8 cellular contexts compared by ENCODE assay signal in the genomic region with DNA sequence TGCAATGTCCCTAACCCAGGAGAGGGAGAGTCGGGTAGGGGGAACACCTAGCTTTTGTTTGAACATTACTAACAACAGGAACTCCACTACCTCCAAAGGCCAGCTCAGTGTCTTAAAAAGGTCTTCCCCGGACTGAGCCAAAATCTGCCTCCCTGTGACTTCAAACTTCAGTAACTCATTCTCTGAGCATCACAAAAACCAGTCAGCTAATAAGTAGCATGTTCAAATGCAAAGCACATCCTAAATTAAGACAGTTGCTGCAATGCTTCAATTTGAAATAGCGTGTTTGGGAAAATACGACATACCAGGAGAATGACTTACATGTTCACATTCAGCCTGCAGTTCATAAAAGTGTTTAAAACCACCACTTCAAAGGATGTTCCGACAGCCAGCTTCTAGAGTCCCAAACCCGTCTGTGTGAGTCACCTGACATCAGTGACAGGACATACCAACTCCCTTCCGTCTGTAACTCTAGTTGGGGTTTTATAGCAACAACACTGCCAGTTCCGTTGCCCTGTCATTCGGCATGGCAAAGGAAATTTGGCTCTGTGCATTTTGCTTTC. TPM values are rescaled to one million over a fixed set of nuclear protein-coding genes. Genes with fewer than 3 reads are reported as not detected.
DNase-seq lines count a peak whose midpoint lies in the region; ATAC-seq and TF ChIP-seq lines count a peak whose summit lies in the region.

No MANE protein-coding gene starts in this region.

- H4K20me1 ChIP-seq in SK-N-SH (ENCODE audit: insufficient read depth), result no peaks in the 10 kb centered on the region

- H3K9me3 ChIP-seq in SK-N-SH (no peaks in the 10 kb centered on the region), breast epithelium (peaks cover 0 to 8% of the 10 kb centered on the region in 2 donors), mucosa of descending colon (no peaks in the 10 kb centered on the region)

- no peaks in the 10 kb centered on the region for H3K9me2 ChIP-seq in SK-N-SH

- POLR2A ChIA-PET in SK-N-SH (lab: Yijun Ruan, JAX), result no interaction called here

- H3K9ac ChIP-seq in SK-N-SH, result 0 out of 2 replicates have a peak overlapping the region, but pooled peaks have one; percentile 12

- no peak for TF ChIP-seq POLR2A in breast epithelium (IDR thresholded peaks at IDR 0.05)

- TF ChIP-seq RAD21 in SK-N-SH (IDR thresholded peaks at IDR 0.05; ENCODE audit: low read length), result no peak

- no peak overlapping the region for H3K4me3 ChIP-seq in SK-N-SH (ENCODE audit: low read depth in 2 of 2, low read length in 1 of 2)
- no peak overlapping the region for H3K4me3 ChIP-seq in breast epithelium
- no peak overlapping the region for H3K4me3 ChIP-seq in mucosa of descending colon
- H3K4me3 ChIP-seq in H7 (ENCODE audit: insufficient read depth, low read depth, low read length), result no peak overlapping the region

- H3K27me3 ChIP-seq in SK-N-SH (ENCODE audit: insufficient read depth) (no peaks in the 10 kb centered on the region), breast epithelium (no peaks in the 10 kb centered on the region), H7 (ENCODE audit: control insufficient read depth, insufficient read depth, low read length) (no peaks in the 10 kb centered on the region)

- 56% methylated on average over 9 of the region's 9 CpGs for WGBS in SK-N-SH (ENCODE audit: low lambda C conversion rate)

- no peak; a peak in 1 of 4 replicates for TF ChIP-seq EP300 in SK-N-SH (IDR thresholded peaks at IDR 0.05; ENCODE audit: borderline replicate concordance in 1 of 2, low read depth in 1 of 2, low read length in 1 of 2)

- DNase-seq in AG20443 (ENCODE audit: low spot score) (peak; percentile 69), SK-N-SH (no peak), breast epithelium (ENCODE audit: low spot score in 2 of 2) (peak in 1 of 2 donors; percentile 18), mucosa of descending colon (peak in 1 of 3 donors; percentile 70), DMS53 (lab: John Stamatoyannopoulos, UW) (no peak), H7 (no peak), NOMO-1 (lab: John Stamatoyannopoulos, UW; ENCODE audit: unreplicated experiment in 2 of 2) (no peak)

- no peaks in the 10 kb centered on the region for H3K79me2 ChIP-seq in SK-N-SH (ENCODE audit: insufficient read depth)

- peak overlapping the region; percentile 17 for H3K4me2 ChIP-seq in SK-N-SH

- CTCF ChIA-PET in SK-N-SH (lab: Yijun Ruan, JAX), result interaction anchor here (1.5 to 3.2 kb wide), 3 partner anchors 9 to 846 kb away, joined by 3 to 21 read pairs (median 4); no protein-coding TSS in a partner anchor

- H2AFZ ChIP-seq in SK-N-SH (ENCODE audit: low read depth), result 0 out of 2 replicates have a peak overlapping the region, but pooled peaks have one; percentile 32

- no peak for TF ChIP-seq CTCF in SK-N-SH (IDR thresholded peaks at IDR 0.05)
- TF ChIP-seq CTCF in breast epithelium (IDR thresholded peaks at IDR 0.05), result no peak
- no peak for TF ChIP-seq CTCF in mucosa of descending colon (IDR thresholded peaks at IDR 0.05)

- peak; percentile 52 for ATAC-seq in mucosa of descending colon
- no peak for ATAC-seq in HG02973 (IDR thresholded peaks at IDR 0.05; ENCODE audit: unreplicated experiment)

- peaks cover 12 to 19% of the 10 kb centered on the region in 2 experiments; a peak in 3 of 4 replicates for H3K4me1 ChIP-seq in SK-N-SH (ENCODE audit: control insufficient read depth in 1 of 2, insufficient read depth in 2 of 2, low read depth in 1 of 2, low read length in 1 of 2)
- H3K4me1 ChIP-seq in breast epithelium, result peaks cover 0 to 4% of the 10 kb centered on the region in 2 donors
- peaks cover 55% of the 10 kb centered on the region for H3K4me1 ChIP-seq in mucosa of descending colon (ENCODE audit: low read depth)

- H3K36me3 ChIP-seq in SK-N-SH (replicated peaks in 1 of 2; ENCODE audit: control insufficient read depth in 1 of 2, insufficient read depth in 2 of 2, low read length in 1 of 2), result no peaks in the 10 kb centered on the region
- no peaks in the 10 kb centered on the region for H3K36me3 ChIP-seq in breast epithelium
- H3K36me3 ChIP-seq in mucosa of descending colon (ENCODE audit: low read depth), result no peaks in the 10 kb centered on the region
- H3K36me3 ChIP-seq in H7 (replicated peaks; ENCODE audit: control insufficient read depth, insufficient read depth, low read length), result no peaks in the 10 kb centered on the region

- peaks cover 28% of the 10 kb centered on the region for H3F3A ChIP-seq in SK-N-SH (replicated peaks; ENCODE audit: insufficient read depth)

- peak overlapping the region; percentile 40 to 50; a peak in 3 of 4 replicates for H3K27ac ChIP-seq in SK-N-SH (ENCODE audit: low read depth in 2 of 2, low read length in 1 of 2)
- peak overlapping the region; percentile 71 to 72 for H3K27ac ChIP-seq in breast epithelium

- intact Hi-C loops in breast epithelium (cut with DNase I; ENCODE audit: low total_unique reads), result no loop called here
- intact Hi-C loops in mucosa of descending colon (cut with DNase I, micrococcal nuclease), result loop anchor here in 1 of 2 donors (5.0 kb wide), 1 partner anchor 58 kb away; no protein-coding TSS in a partner anchor

TF ChIP-seq in SK-N-SH, 30 proteins besides CTCF, POLR2A, EP300 and RAD21:
- TF ChIP-seq JUND (IDR thresholded peaks at IDR 0.05), result peak; percentile 44; the same call in 1 of the 2 replicates
- peak; percentile 34; the same call in 1 of the 2 replicates for TF ChIP-seq FOSL2 (IDR thresholded peaks at IDR 0.05; ENCODE audit: borderline replicate concordance, low read depth)
- TF ChIP-seq, protein P1, sequence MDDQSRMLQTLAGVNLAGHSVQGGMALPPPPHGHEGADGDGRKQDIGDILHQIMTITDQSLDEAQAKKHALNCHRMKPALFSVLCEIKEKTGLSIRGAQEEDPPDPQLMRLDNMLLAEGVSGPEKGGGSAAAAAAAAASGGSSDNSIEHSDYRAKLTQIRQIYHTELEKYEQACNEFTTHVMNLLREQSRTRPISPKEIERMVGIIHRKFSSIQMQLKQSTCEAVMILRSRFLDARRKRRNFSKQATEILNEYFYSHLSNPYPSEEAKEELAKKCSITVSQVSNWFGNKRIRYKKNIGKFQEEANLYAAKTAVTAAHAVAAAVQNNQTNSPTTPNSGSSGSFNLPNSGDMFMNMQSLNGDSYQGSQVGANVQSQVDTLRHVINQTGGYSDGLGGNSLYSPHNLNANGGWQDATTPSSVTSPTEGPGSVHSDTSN (IDR thresholded peaks at IDR 0.05), result peak; percentile 63
- 0 out of 2 replicates have a peak, but pooled peaks have one; percentile 20 for TF ChIP-seq TEAD4 (IDR thresholded peaks at IDR 0.05; ENCODE audit: borderline replicate concordance, insufficient read depth)
- TF ChIP-seq SIN3A (IDR thresholded peaks at IDR 0.05; ENCODE audit: borderline replicate concordance, low read depth, low read length), result 0 out of 2 replicates have a peak, but pooled peaks have one; percentile 16
- TF ChIP-seq EZH2phosphoT487 (IDR thresholded peaks at IDR 0.05; ENCODE audit: borderline replicate concordance, low read depth), result no peak
- TF ChIP-seq TCF12 (IDR thresholded peaks at IDR 0.05), result peak; percentile 60; the same call in 1 of the 2 replicates
- TF ChIP-seq POLR2AphosphoS5 (IDR thresholded peaks at IDR 0.05; ENCODE audit: low read depth, low read length), result peak; percentile 14; the same call in 1 of the 2 replicates
- no peak for TF ChIP-seq SMC3 (IDR thresholded peaks at IDR 0.05; ENCODE audit: low read depth, low read length)

RNA-seq across cellular contexts. Expression of a gene that starts 13.0 kb away (rescaled TPM):
- polyA plus RNA-seq in SK-N-SH (2012; rRNA removed), result 8.8 and 16.5 TPM in 2 replicates
- 8.1 and 13.9 TPM in 2 replicates for polyA plus RNA-seq in SK-N-SH (2012; cell fraction: cytosol; rRNA removed)
- 27.3 and 37.3 TPM in 2 replicates for polyA plus RNA-seq in SK-N-SH (2012; cell fraction: nucleus; rRNA removed)
- total RNA-seq in breast epithelium, result 100 to 1,000 TPM; 198 to 737 (median 492) TPM
- 100 to 1,000 TPM in 2 of 3 donors, 10 to 100 TPM in 1; 79.8 to 472 (median 103) TPM for total RNA-seq in mucosa of descending colon
- 47.8 and 73.1 TPM in 2 replicates for total RNA-seq in H7 (2014; rRNA removed; shearing (Covaris generic))
